16 cellular contexts compared by ENCODE assay signal in genomic region chr6:79697430-79697829, GRCh38.
A peak's percentile ranks its signal among the peaks of the same experiment; 100 is the strongest.
DNase-seq lines count a peak whose midpoint lies in the region; ATAC-seq, FAIRE-seq and TF ChIP-seq lines count a peak whose summit lies in the region.
"Had no signal": no experiment of that assay in that cellular context is flagged by ENCODE, and none has a peak within 500 bp of the region (broad histone marks: within the 10 kb centered on the region; RNA-seq: fewer than 3 reads in every experiment).

No MANE protein-coding gene starts in this region.

- TF ChIP-seq CTCF in GM12865 (IDR thresholded peaks at IDR 0.05; ENCODE audit: insufficient read depth, low read depth, low read length, missing control alignments) = no peak
- TF ChIP-seq CTCF in MCF 10A (IDR thresholded peaks at IDR 0.05; ENCODE audit: unreplicated experiment) = no peak

- peaks cover 11% of the 10 kb centered on the region for H3K36me3 Mint-ChIP-seq in activated naive CD8-positive, alpha-beta T cell
- no peaks in the 10 kb centered on the region for H3K36me3 Mint-ChIP-seq in activated naive CD8-positive, alpha-beta T cell treated with anti-CD3 and anti-CD28 coated beads, Interleukin-2, amount 50 U/mL, for 24 hours (ENCODE audit: low read depth)
- H3K36me3 Mint-ChIP-seq in MCF 10A (ENCODE audit: insufficient read depth, unreplicated experiment) = no peaks in the 10 kb centered on the region
- H3K36me3 Mint-ChIP-seq: CD4-positive, CD25-positive, alpha-beta regulatory T cell; CD8-positive, alpha-beta memory T cell had no signal

- peaks cover 24% of the 10 kb centered on the region for H3K4me1 Mint-ChIP-seq in activated naive CD8-positive, alpha-beta T cell (ENCODE audit: low read depth)
- peaks cover 3% of the 10 kb centered on the region for H3K4me1 Mint-ChIP-seq in activated naive CD8-positive, alpha-beta T cell treated with anti-CD3 and anti-CD28 coated beads, Interleukin-2, amount 50 U/mL, for 24 hours
- H3K4me1 Mint-ChIP-seq in MCF 10A (ENCODE audit: insufficient read depth, unreplicated experiment) = no peaks in the 10 kb centered on the region
- H3K4me1 Mint-ChIP-seq: CD4-positive, CD25-positive, alpha-beta regulatory T cell had no signal

- POLR2A ChIA-PET in MCF 10A (lab: Yijun Ruan, JAX) = no interaction called here

- H3K4me3 ChIP-seq in GM12865 (ENCODE audit: low read depth, low read length) = no peak overlapping the region
- H3K4me3 ChIP-seq: GM23338 had no signal

- no peak for FAIRE-seq in urothelium cell line (lab: Jason Lieb, UNC)
- FAIRE-seq: H54 had no signal

- CTCF ChIA-PET in MCF 10A (lab: Yijun Ruan, JAX) = interaction anchor here (1.5 kb wide), 1 partner anchor 17 kb away, joined by 4 read pairs; no protein-coding TSS in a partner anchor

- BruUV-seq in MCF 10A (replicated peaks; lab: Mats Ljungman, UMichigan) = no TSS peak

- no peak for ATAC-seq in activated naive CD8-positive, alpha-beta T cell treated with anti-CD3 and anti-CD28 coated beads, Interleukin-2, amount 50 U/mL, for 24 hours
- ATAC-seq: GM23338 had no signal

- peak overlapping the region; percentile 79 for H3K27ac Mint-ChIP-seq in activated naive CD8-positive, alpha-beta T cell
- H3K27ac Mint-ChIP-seq in activated naive CD8-positive, alpha-beta T cell treated with anti-CD3 and anti-CD28 coated beads, Interleukin-2, amount 50 U/mL, for 24 hours = no peak overlapping the region
- no peak overlapping the region for H3K27ac Mint-ChIP-seq in MCF 10A (ENCODE audit: low read depth, unreplicated experiment)
- H3K27ac Mint-ChIP-seq: CD4-positive, CD25-positive, alpha-beta regulatory T cell; CD8-positive, alpha-beta memory T cell; GM23338 had no signal

- no peaks in the 10 kb centered on the region for H3K27me3 Mint-ChIP-seq in activated naive CD8-positive, alpha-beta T cell
- peaks cover 2% of the 10 kb centered on the region for H3K27me3 Mint-ChIP-seq in activated naive CD8-positive, alpha-beta T cell treated with anti-CD3 and anti-CD28 coated beads, Interleukin-2, amount 50 U/mL, for 24 hours
- H3K27me3 Mint-ChIP-seq in MCF 10A (ENCODE audit: insufficient read depth, unreplicated experiment) = no peaks in the 10 kb centered on the region
- H3K27me3 Mint-ChIP-seq: CD4-positive, CD25-positive, alpha-beta regulatory T cell had no signal

- intact Hi-C loops in MCF 10A (cut with micrococcal nuclease) = no loop called here

- H3K4me3 Mint-ChIP-seq in activated naive CD8-positive, alpha-beta T cell = peak overlapping the region; percentile 13
- H3K4me3 Mint-ChIP-seq in activated naive CD8-positive, alpha-beta T cell treated with anti-CD3 and anti-CD28 coated beads, Interleukin-2, amount 50 U/mL, for 24 hours = no peak overlapping the region
- no peak overlapping the region for H3K4me3 Mint-ChIP-seq in MCF 10A (ENCODE audit: unreplicated experiment)
- H3K4me3 Mint-ChIP-seq: CD4-positive, CD25-positive, alpha-beta regulatory T cell; CD8-positive, alpha-beta memory T cell; GM23338 had no signal

- no peaks in the 10 kb centered on the region for H3K9me3 Mint-ChIP-seq in activated naive CD8-positive, alpha-beta T cell (ENCODE audit: low read depth)
- no peaks in the 10 kb centered on the region for H3K9me3 Mint-ChIP-seq in activated naive CD8-positive, alpha-beta T cell treated with anti-CD3 and anti-CD28 coated beads, Interleukin-2, amount 50 U/mL, for 24 hours
- H3K9me3 Mint-ChIP-seq in MCF 10A (ENCODE audit: unreplicated experiment) = no peaks in the 10 kb centered on the region
- H3K9me3 Mint-ChIP-seq: CD8-positive, alpha-beta memory T cell; GM23338 had no signal

- peak overlapping the region; percentile 88 for H3K27ac ChIP-seq in caudate nucleus (ENCODE audit: low read depth, low read length)

- no peak for DNase-seq in activated naive CD8-positive, alpha-beta T cell treated with anti-CD3 and anti-CD28 coated beads, Interleukin-2, amount 50 U/mL, for 24 hours
- peak; percentile 24 for DNase-seq in GM12865 (ENCODE audit: low read depth)
- DNase-seq in caudate nucleus (lab: John Stamatoyannopoulos, UW) = peak in 9 of 61 donors; percentile 19 to 75 (median 36)
- DNase-seq in putamen (ENCODE audit: low spot score) = peak; percentile 57
- DNase-seq in MCF 10A (ENCODE audit: unreplicated experiment) = no peak
- DNase-seq in urothelium cell line (ENCODE audit: low spot score) = no peak
- no peak for DNase-seq in activated T-cell treated with anti-CD3 and anti-CD28 coated beads, Interleukin-2, amount 50 U/mL, for 48 hours
- DNase-seq: BE2C; C1 segment of cervical spinal cord; CD4-positive, CD25-positive, alpha-beta regulatory T cell; CD8-positive, alpha-beta memory T cell; COR-L47; HCEC 1CT had no signal

Comparison
In these comparisons a context has a peak if more than half of its experiments do, and no peak if none do; other contexts are left out.
1. DNase-seq: peak in GM12865 (single experiment) and putamen (single experiment); none in activated naive CD8-positive, alpha-beta T cell treated with anti-CD3 and anti-CD28 coated beads, Interleukin-2, amount 50 U/mL, for 24 hours (single experiment), MCF 10A (single experiment), urothelium cell line (single experiment) and activated T-cell treated with anti-CD3 and anti-CD28 coated beads, Interleukin-2, amount 50 U/mL, for 48 hours (0 of 2).